ENCODE assay signal across 1 cellular context in the genomic region with DNA sequence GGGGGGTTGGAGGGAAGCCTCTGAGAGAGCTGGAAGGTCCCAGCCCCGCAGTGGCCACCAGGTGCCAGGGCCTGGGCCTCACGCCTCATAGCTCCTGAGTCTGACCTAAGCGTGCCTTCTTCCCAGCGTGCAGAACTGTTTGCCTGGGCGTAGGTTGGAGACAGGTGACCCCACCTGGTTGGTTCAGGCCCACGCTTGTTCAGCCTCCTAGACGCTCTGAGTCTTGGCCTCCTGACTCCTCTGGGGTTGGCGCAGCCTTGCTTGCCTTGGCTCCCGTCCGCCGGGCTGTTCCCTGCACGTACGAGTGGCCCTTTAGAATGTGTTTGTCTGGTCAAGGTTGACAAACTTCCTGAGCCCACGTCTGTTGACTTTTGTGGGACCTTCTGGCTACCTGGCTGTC.
TF ChIP-seq lines count a peak whose summit lies in the region.

No MANE protein-coding gene starts in this region.

TF ChIP-seq in HepG2, 621 proteins besides CTCF, POLR2A, EP300 and RAD21 (continued from another document):
- TF ChIP-seq, protein P1, sequence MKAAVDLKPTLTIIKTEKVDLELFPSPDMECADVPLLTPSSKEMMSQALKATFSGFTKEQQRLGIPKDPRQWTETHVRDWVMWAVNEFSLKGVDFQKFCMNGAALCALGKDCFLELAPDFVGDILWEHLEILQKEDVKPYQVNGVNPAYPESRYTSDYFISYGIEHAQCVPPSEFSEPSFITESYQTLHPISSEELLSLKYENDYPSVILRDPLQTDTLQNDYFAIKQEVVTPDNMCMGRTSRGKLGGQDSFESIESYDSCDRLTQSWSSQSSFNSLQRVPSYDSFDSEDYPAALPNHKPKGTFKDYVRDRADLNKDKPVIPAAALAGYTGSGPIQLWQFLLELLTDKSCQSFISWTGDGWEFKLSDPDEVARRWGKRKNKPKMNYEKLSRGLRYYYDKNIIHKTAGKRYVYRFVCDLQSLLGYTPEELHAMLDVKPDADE (CRISPR knock-in tag; IDR thresholded peaks at IDR 0.05): no peak
- TF ChIP-seq GABPB1 (CRISPR knock-in tag; IDR thresholded peaks at IDR 0.05) (0 out of 2 replicates have a peak, but pooled peaks have one; percentile 22), ZNF777 (CRISPR knock-in tag; IDR thresholded peaks at IDR 0.05) (peak; percentile 71), PTBP1 (IDR thresholded peaks at IDR 0.05; ENCODE audit: low read depth, low read length, poor library complexity, severe bottlenecking) (no peak), HDAC1 (CRISPR knock-in tag; IDR thresholded peaks at IDR 0.05) (peak; percentile 35; the same call in 1 of the 2 replicates), SPEN (CRISPR knock-in tag; IDR thresholded peaks at IDR 0.05; ENCODE audit: low read depth) (no peak), ZNF232 (CRISPR knock-in tag; IDR thresholded peaks at IDR 0.05; ENCODE audit: borderline replicate concordance) (no peak), SOX5 (CRISPR knock-in tag; IDR thresholded peaks at IDR 0.05; ENCODE audit: borderline replicate concordance) (no peak), MED1 (CRISPR knock-in tag; IDR thresholded peaks at IDR 0.05) (peak; percentile 44; the same call in 1 of the 2 replicates), ZNF501 (CRISPR knock-in tag; IDR thresholded peaks at IDR 0.05) (no peak), SIX1 (CRISPR knock-in tag; IDR thresholded peaks at IDR 0.05; ENCODE audit: borderline replicate concordance) (no peak), RARA (CRISPR knock-in tag; IDR thresholded peaks at IDR 0.05) (peak; percentile 74), ATM (IDR thresholded peaks at IDR 0.05; ENCODE audit: borderline replicate concordance) (no peak), RBFOX2 (IDR thresholded peaks at IDR 0.05; ENCODE audit: low read depth, low read length) (no peak), NRL (CRISPR knock-in tag; IDR thresholded peaks at IDR 0.05; ENCODE audit: borderline replicate concordance) (peak; percentile 38; the same call in 1 of the 2 replicates), ARHGAP35 (CRISPR knock-in tag; IDR thresholded peaks at IDR 0.05; ENCODE audit: borderline replicate concordance) (0 out of 2 replicates have a peak, but pooled peaks have one; percentile 34), ZNF430 (CRISPR knock-in tag; IDR thresholded peaks at IDR 0.05) (0 out of 2 replicates have a peak, but pooled peaks have one; percentile 36), TBL1XR1 (IDR thresholded peaks at IDR 0.05; ENCODE audit: borderline replicate concordance, low read length, partially characterized antibody) (no peak), ZNF24 (IDR thresholded peaks at IDR 0.05) (no peak), ZNF446 (CRISPR knock-in tag; IDR thresholded peaks at IDR 0.05) (no peak), NFE2 (CRISPR knock-in tag; IDR thresholded peaks at IDR 0.05) (no peak)
- TF ChIP-seq, protein P2, sequence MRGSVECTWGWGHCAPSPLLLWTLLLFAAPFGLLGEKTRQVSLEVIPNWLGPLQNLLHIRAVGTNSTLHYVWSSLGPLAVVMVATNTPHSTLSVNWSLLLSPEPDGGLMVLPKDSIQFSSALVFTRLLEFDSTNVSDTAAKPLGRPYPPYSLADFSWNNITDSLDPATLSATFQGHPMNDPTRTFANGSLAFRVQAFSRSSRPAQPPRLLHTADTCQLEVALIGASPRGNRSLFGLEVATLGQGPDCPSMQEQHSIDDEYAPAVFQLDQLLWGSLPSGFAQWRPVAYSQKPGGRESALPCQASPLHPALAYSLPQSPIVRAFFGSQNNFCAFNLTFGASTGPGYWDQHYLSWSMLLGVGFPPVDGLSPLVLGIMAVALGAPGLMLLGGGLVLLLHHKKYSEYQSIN (CRISPR knock-in tag; IDR thresholded peaks at IDR 0.05; ENCODE audit: borderline replicate concordance): no peak; the same call in 1 of the 2 replicates
- TF ChIP-seq, protein P3, sequence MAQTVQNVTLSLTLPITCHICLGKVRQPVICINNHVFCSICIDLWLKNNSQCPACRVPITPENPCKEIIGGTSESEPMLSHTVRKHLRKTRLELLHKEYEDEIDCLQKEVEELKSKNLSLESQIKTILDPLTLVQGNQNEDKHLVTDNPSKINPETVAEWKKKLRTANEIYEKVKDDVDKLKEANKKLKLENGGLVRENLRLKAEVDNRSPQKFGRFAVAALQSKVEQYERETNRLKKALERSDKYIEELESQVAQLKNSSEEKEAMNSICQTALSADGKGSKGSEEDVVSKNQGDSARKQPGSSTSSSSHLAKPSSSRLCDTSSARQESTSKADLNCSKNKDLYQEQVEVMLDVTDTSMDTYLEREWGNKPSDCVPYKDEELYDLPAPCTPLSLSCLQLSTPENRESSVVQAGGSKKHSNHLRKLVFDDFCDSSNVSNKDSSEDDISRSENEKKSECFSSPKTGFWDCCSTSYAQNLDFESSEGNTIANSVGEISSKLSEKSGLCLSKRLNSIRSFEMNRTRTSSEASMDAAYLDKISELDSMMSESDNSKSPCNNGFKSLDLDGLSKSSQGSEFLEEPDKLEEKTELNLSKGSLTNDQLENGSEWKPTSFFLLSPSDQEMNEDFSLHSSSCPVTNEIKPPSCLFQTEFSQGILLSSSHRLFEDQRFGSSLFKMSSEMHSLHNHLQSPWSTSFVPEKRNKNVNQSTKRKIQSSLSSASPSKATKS (CRISPR knock-in tag; IDR thresholded peaks at IDR 0.05): no peak
